ENCODE assay signal across 1 cellular context in the genomic region with DNA sequence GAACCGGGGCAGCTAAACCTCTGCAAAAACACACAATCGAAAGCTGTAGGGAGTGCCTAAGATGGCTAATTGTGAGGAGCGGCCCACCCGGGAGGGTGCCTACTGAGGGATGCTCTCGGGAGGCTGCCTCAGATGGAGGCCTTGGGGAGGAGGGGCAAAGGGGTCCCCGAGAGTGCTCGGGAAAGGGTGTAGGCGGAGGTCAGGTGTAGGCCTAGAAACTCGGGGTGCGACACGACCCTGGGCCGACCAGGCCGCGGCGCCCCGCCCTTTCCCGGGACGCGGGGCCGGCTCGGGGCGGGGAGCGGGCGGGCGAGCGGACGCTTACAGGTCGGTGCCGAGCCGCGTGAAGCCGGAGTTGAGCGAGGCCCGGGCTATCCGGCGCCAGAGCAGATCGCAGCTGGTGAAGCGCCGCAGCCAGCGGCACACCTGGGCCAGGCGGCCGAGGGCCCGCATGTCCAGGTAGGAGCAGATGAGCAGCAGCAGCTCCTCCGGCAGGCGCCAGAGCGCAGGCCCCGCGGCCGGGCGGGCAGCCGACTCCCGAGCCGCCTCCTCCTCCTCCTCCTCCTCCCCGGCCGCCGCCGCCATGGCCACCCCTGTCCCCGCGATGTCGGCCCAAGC.
TF ChIP-seq lines count a peak whose summit lies in the region.

No MANE protein-coding gene starts in this region.

TF ChIP-seq in HepG2, 621 proteins besides CTCF, POLR2A, EP300 and RAD21 (continued from another document and continues in another):
- TF ChIP-seq ZBED4 (CRISPR knock-in tag; IDR thresholded peaks at IDR 0.05; ENCODE audit: borderline replicate concordance) (0 out of 2 replicates have a peak, but pooled peaks have one; percentile 33), TCF7 (IDR thresholded peaks at IDR 0.05; ENCODE audit: low read depth) (no peak), CEBPB (IDR thresholded peaks at IDR 0.05; ENCODE audit: borderline replicate concordance, low read depth, low read length) (no peak), ESRRA (CRISPR knock-in tag; IDR thresholded peaks at IDR 0.05; ENCODE audit: low read depth) (no peak), ETV6 (CRISPR knock-in tag; conservative IDR thresholded peaks at IDR 0.05) (0 out of 2 replicates have a peak, but pooled peaks have one; percentile 54), ZBTB49 (CRISPR knock-in tag; IDR thresholded peaks at IDR 0.05; ENCODE audit: borderline replicate concordance) (no peak), DMAP1 (CRISPR knock-in tag; IDR thresholded peaks at IDR 0.05) (no peak), ZSCAN29 (CRISPR knock-in tag; conservative IDR thresholded peaks at IDR 0.05) (no peak), ZSCAN12 (CRISPR knock-in tag; IDR thresholded peaks at IDR 0.05) (peak; percentile 58; the same call in 1 of the 2 replicates), ARNT2 (CRISPR knock-in tag; IDR thresholded peaks at IDR 0.05; ENCODE audit: low read depth) (0 out of 2 replicates have a peak, but pooled peaks have one; percentile 64), NFIC (IDR thresholded peaks at IDR 0.05; ENCODE audit: low read length) (no peak), YEATS4 (CRISPR knock-in tag; IDR thresholded peaks at IDR 0.05; ENCODE audit: borderline replicate concordance) (peak; percentile 89), SOX13 (IDR thresholded peaks at IDR 0.05) (no peak), SOX13 (CRISPR knock-in tag; conservative IDR thresholded peaks at IDR 0.05 in 1 of 2, IDR thresholded peaks at IDR 0.05 in 1 of 2) (0 out of 4 replicates have a peak, but pooled peaks of 1 of the 2 experiments have one; percentile 18), CENPT (CRISPR knock-in tag; IDR thresholded peaks at IDR 0.05; ENCODE audit: low read depth) (no peak), GFI1 (CRISPR knock-in tag; IDR thresholded peaks at IDR 0.05; ENCODE audit: borderline replicate concordance) (peak; percentile 32; the same call in 1 of the 2 replicates), MTF1 (CRISPR knock-in tag; IDR thresholded peaks at IDR 0.05) (0 out of 2 replicates have a peak, but pooled peaks have one; percentile 45), REXO4 (CRISPR knock-in tag; IDR thresholded peaks at IDR 0.05; ENCODE audit: borderline replicate concordance) (no peak), LCORL (IDR thresholded peaks at IDR 0.05) (peak; percentile 56; the same call in 1 of the 2 replicates), LCORL (CRISPR knock-in tag; IDR thresholded peaks at IDR 0.05) (no peak), ZNF451 (CRISPR knock-in tag; IDR thresholded peaks at IDR 0.05) (peak; percentile 68), NRL (CRISPR knock-in tag; IDR thresholded peaks at IDR 0.05; ENCODE audit: borderline replicate concordance) (peak; percentile 34; the same call in 1 of the 2 replicates), ZHX2 (IDR thresholded peaks at IDR 0.05; ENCODE audit: low read depth) (no peak), ZHX2 (CRISPR knock-in tag; IDR thresholded peaks at IDR 0.05; ENCODE audit: borderline replicate concordance) (peak; percentile 91; the same call in 1 of the 2 replicates), FOXP4 (CRISPR knock-in tag; IDR thresholded peaks at IDR 0.05) (no peak), ZNF749 (CRISPR knock-in tag; IDR thresholded peaks at IDR 0.05; ENCODE audit: borderline replicate concordance) (0 out of 2 replicates have a peak, but pooled peaks have one; percentile 9), EZH2 (conservative IDR thresholded peaks at IDR 0.05; ENCODE audit: low read depth, low read length) (no peak), ZNF274 (CRISPR knock-in tag; IDR thresholded peaks at IDR 0.05) (peak; percentile 24; the same call in 1 of the 2 replicates), GMEB1 (CRISPR knock-in tag; IDR thresholded peaks at IDR 0.05; ENCODE audit: borderline replicate concordance) (no peak), ZNF484 (CRISPR knock-in tag; IDR thresholded peaks at IDR 0.05; ENCODE audit: borderline replicate concordance, low read depth) (no peak), ARNTL (CRISPR knock-in tag; IDR thresholded peaks at IDR 0.05) (0 out of 2 replicates have a peak, but pooled peaks have one; percentile 16), ZNF709 (CRISPR knock-in tag; IDR thresholded peaks at IDR 0.05) (peak; percentile 60; the same call in 1 of the 2 replicates), ZSCAN21 (CRISPR knock-in tag; IDR thresholded peaks at IDR 0.05; ENCODE audit: borderline replicate concordance) (peak; percentile 69), ETS1 (CRISPR knock-in tag; IDR thresholded peaks at IDR 0.05) (peak; percentile 35; the same call in 1 of the 2 replicates), SAP130 (CRISPR knock-in tag; IDR thresholded peaks at IDR 0.05; ENCODE audit: low read depth) (peak; percentile 54)
- TF ChIP-seq, protein P1, sequence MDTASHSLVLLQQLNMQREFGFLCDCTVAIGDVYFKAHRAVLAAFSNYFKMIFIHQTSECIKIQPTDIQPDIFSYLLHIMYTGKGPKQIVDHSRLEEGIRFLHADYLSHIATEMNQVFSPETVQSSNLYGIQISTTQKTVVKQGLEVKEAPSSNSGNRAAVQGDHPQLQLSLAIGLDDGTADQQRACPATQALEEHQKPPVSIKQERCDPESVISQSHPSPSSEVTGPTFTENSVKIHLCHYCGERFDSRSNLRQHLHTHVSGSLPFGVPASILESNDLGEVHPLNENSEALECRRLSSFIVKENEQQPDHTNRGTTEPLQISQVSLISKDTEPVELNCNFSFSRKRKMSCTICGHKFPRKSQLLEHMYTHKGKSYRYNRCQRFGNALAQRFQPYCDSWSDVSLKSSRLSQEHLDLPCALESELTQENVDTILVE (CRISPR knock-in tag; IDR thresholded peaks at IDR 0.05): no peak
- TF ChIP-seq, protein P2, sequence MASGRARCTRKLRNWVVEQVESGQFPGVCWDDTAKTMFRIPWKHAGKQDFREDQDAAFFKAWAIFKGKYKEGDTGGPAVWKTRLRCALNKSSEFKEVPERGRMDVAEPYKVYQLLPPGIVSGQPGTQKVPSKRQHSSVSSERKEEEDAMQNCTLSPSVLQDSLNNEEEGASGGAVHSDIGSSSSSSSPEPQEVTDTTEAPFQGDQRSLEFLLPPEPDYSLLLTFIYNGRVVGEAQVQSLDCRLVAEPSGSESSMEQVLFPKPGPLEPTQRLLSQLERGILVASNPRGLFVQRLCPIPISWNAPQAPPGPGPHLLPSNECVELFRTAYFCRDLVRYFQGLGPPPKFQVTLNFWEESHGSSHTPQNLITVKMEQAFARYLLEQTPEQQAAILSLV (CRISPR knock-in tag; IDR thresholded peaks at IDR 0.05; ENCODE audit: borderline replicate concordance): peak; percentile 38; the same call in 1 of the 2 replicates
